18 cellular contexts compared by ENCODE assay signal in the genomic region with DNA sequence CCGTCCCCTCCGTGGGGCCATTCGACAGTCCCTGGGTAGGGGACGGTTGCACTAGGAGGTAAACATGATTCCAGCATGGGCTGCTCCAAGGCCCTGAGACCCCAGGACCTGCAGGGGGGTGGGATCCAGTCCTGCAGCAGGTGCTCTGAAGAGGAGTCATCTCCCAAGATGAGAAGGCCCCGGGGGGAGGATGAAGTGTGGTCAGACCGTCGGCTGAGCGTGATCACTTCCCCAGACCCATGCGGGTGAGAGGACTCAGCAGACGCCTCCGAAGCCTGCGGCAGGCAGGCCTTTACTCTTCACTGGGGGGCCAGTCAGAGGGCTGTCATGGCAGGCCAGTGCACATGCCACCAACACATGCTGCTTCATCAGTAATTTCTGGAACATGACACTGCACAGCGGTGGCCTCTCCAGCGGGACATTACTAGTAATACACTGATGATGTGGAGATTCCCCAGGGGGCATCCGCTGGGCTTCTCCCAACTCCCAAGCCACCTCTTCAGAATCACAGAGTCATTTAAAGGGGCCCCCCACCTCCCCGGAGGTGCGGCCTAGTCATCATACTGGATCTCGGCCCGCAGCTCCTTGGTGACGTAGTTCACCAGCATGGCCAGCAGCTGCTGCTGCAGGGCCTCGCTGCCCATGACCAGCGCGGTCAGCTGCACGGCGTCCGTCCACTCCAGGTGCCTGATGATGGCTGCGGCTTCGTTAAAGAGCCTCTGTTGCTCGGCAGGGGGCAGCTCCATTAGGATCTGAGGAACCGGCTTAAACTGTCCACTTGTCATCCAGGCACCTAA.
"Had no signal": no experiment of that assay in that cellular context is flagged by ENCODE, and none has a peak within 500 bp of the region (broad histone marks: within the 10 kb centered on the region; RNA-seq: fewer than 3 reads in every experiment).

No MANE protein-coding gene starts in this region.

- DNase-seq: activated CD4-positive, alpha-beta T cell treated with anti-CD3 and anti-CD28 coated beads for 1 hour; activated CD8-positive, alpha-beta memory T cell treated with anti-CD3 and anti-CD28 coated beads for 24 hours; cortex of kidney; heart left ventricle; right cardiac atrium; stimulated activated CD4-positive, alpha-beta T cell treated with anti-CD3 and anti-CD28 coated beads, Interleukin-4, amount 100 ng/mL, for 24 hours; WERI-Rb-1 had no signal

- FAIRE-seq: endometrium had no signal

- H3K4me1 ChIP-seq: ascending aorta, left lung had no signal

- H3K27ac Mint-ChIP-seq: activated T-helper 1 cell treated with anti-CD3 and anti-CD28 coated beads, Interleukin-12 subunit alpha, Interleukin-12 subunit beta, Interleukin-2, Interleukin-4 antibody, amounts not matched to agents 30 ng/mL and 10 ng/mL and 1 ng/mL, durations not matched to agents 14 hours and 24 hours and 36 hours; mesothelial cell of epicardium; nephron; stimulated activated effector memory CD8-positive, alpha-beta T cell treated with anti-CD3 and anti-CD28 coated beads, Interleukin-12 subunit alpha, Interleukin-12 subunit beta, amount 100 ng/mL, for 72 hours had no signal

- H3K4me3 Mint-ChIP-seq: activated T-helper 1 cell treated with anti-CD3 and anti-CD28 coated beads, Interleukin-12 subunit alpha, Interleukin-12 subunit beta, Interleukin-2, Interleukin-4 antibody, amounts not matched to agents 30 ng/mL and 10 ng/mL and 1 ng/mL, durations not matched to agents 14 hours and 24 hours and 36 hours; central memory CD8-positive, alpha-beta T cell; mesothelial cell of epicardium; nephron; stimulated activated effector memory CD8-positive, alpha-beta T cell treated with anti-CD3 and anti-CD28 coated beads, Interleukin-12 subunit alpha, Interleukin-12 subunit beta, amount 100 ng/mL, for 72 hours had no signal

- H3K4me3 ChIP-seq: ascending aorta, gastroesophageal sphincter, heart left ventricle, left lung, smooth muscle cell, thoracic aorta had no signal

- H3K27ac ChIP-seq: ascending aorta, gastroesophageal sphincter, heart left ventricle, left lung, thoracic aorta, WERI-Rb-1 had no signal

- H3K9me3 ChIP-seq: ascending aorta, gastroesophageal sphincter, heart left ventricle, left lung, thoracic aorta had no signal

- H3K9me3 Mint-ChIP-seq: activated T-helper 1 cell treated with anti-CD3 and anti-CD28 coated beads, Interleukin-12 subunit alpha, Interleukin-12 subunit beta, Interleukin-2, Interleukin-4 antibody, amounts not matched to agents 30 ng/mL and 10 ng/mL and 1 ng/mL, durations not matched to agents 14 hours and 24 hours and 36 hours; central memory CD8-positive, alpha-beta T cell; mesothelial cell of epicardium; nephron; stimulated activated effector memory CD8-positive, alpha-beta T cell treated with anti-CD3 and anti-CD28 coated beads, Interleukin-12 subunit alpha, Interleukin-12 subunit beta, amount 100 ng/mL, for 72 hours had no signal

- ATAC-seq: gastroesophageal sphincter; left lung; stimulated activated effector memory CD8-positive, alpha-beta T cell treated with anti-CD3 and anti-CD28 coated beads, Interleukin-12 subunit alpha, Interleukin-12 subunit beta, amount 100 ng/mL, for 72 hours had no signal

- H3K4me1 Mint-ChIP-seq: mesothelial cell of epicardium, nephron had no signal

- H3K27me3 ChIP-seq: ascending aorta, gastroesophageal sphincter, heart left ventricle, left lung had no signal

- H3K27me3 Mint-ChIP-seq: central memory CD8-positive, alpha-beta T cell had no signal
